10 cellular contexts compared by ENCODE assay signal in genomic region chr19:52936151-52936957, GRCh38. TPM values are rescaled to one million over a fixed set of nuclear protein-coding genes. Genes with fewer than 3 reads are reported as not detected.
DNase-seq lines count a peak whose midpoint lies in the region; ATAC-seq and TF ChIP-seq lines count a peak whose summit lies in the region.
"Had no signal": no experiment of that assay in that cellular context is flagged by ENCODE, and none has a peak within 500 bp of the region (broad histone marks: within the 10 kb centered on the region; RNA-seq: fewer than 3 reads in every experiment).

No MANE protein-coding gene starts in this region.

- TF ChIP-seq CTCF in OCI-LY3 (IDR thresholded peaks at IDR 0.05; ENCODE audit: low read depth, low read length) (no peak), epithelial cell of proximal tubule (conservative IDR thresholded peaks at IDR 0.05; ENCODE audit: low read depth, low read length) (no peak), gastrocnemius medialis (IDR thresholded peaks at IDR 0.05 in 4 of 5, conservative IDR thresholded peaks at IDR 0.05 in 1 of 5) (no peak)

- H2AFZ ChIP-seq in OCI-LY3 (ENCODE audit: low read depth, low read length), result no peak overlapping the region

- peaks cover 12% of the 10 kb centered on the region for H3K4me1 Mint-ChIP-seq in activated T-cell treated with anti-CD3 and anti-CD28 coated beads, Interleukin-2, amount 50 U/mL, for 24 hours (ENCODE audit: low read depth)

- no peaks in the 10 kb centered on the region for H3K27me3 ChIP-seq in OCI-LY3 (ENCODE audit: low read depth, low read length)
- H3K27me3 ChIP-seq in gastrocnemius medialis, result no peaks in the 10 kb centered on the region

- H3K4me3 ChIP-seq in OCI-LY3 (ENCODE audit: low read length) (peak overlapping the region; percentile 37), epithelial cell of proximal tubule (ENCODE audit: low read depth, low read length) (no peak overlapping the region), gastrocnemius medialis (no peak overlapping the region)

- H3K79me2 ChIP-seq in OCI-LY3 (ENCODE audit: low read length), result peaks cover 91% of the 10 kb centered on the region

- H3K27ac ChIP-seq in OCI-LY3 (ENCODE audit: low read length), result peak overlapping the region; percentile 90
- no peak overlapping the region for H3K27ac ChIP-seq in gastrocnemius medialis

- H3K4me2 ChIP-seq in OCI-LY3 (ENCODE audit: low read length), result peak overlapping the region; percentile 60

- H3K27ac Mint-ChIP-seq in activated T-cell treated with anti-CD3 and anti-CD28 coated beads, Interleukin-2, amount 50 U/mL, for 24 hours, result no peak overlapping the region

- H3K9me3 ChIP-seq in OCI-LY3 (ENCODE audit: insufficient read depth, low read length), result no peaks in the 10 kb centered on the region
- no peaks in the 10 kb centered on the region for H3K9me3 ChIP-seq in gastrocnemius medialis

- no peak for ATAC-seq in gastrocnemius medialis

- TF ChIP-seq POLR2A in gastrocnemius medialis (IDR thresholded peaks at IDR 0.05), result no peak

- peak; percentile 44 for DNase-seq in Daoy (ENCODE audit: low read depth)
- peak; percentile 76 for DNase-seq in epithelial cell of proximal tubule (ENCODE audit: low read depth)
- peak; percentile 30 for DNase-seq in pons (ENCODE audit: low spot score)
- no peak for DNase-seq in DMS79 (lab: John Stamatoyannopoulos, UW)
- no peak for DNase-seq in activated T-cell treated with anti-CD3 and anti-CD28 coated beads, Interleukin-2, amount 50 U/mL, for 24 hours
- no peak for DNase-seq in gastrocnemius medialis
- DNase-seq in 8988T, result no peak
- DNase-seq: SHP77; stimulated activated naive CD4-positive, alpha-beta T cell treated with Interleukin-2 at 50 U/mL for 16 hours had no signal

- no peak overlapping the region for H3K4me3 Mint-ChIP-seq in activated T-cell treated with anti-CD3 and anti-CD28 coated beads, Interleukin-2, amount 50 U/mL, for 24 hours

- H4K20me1 ChIP-seq in OCI-LY3 (ENCODE audit: insufficient read depth, low read length), result no peaks in the 10 kb centered on the region

- H3K9ac ChIP-seq in OCI-LY3 (ENCODE audit: low read length), result peak overlapping the region; percentile 54

- peaks cover 50% of the 10 kb centered on the region for H3K36me3 ChIP-seq in OCI-LY3 (replicated peaks; ENCODE audit: low read depth, low read length)
- H3K36me3 ChIP-seq in gastrocnemius medialis, result no peaks in the 10 kb centered on the region

- H3K27me3 Mint-ChIP-seq in activated T-cell treated with anti-CD3 and anti-CD28 coated beads, Interleukin-2, amount 50 U/mL, for 24 hours, result no peaks in the 10 kb centered on the region

- in situ Hi-C loops in gastrocnemius medialis (cut with MboI; ENCODE audit: low sequenced_read_pairs in 4 of 4), result no loop called here

- peaks cover 34% of the 10 kb centered on the region for H3K9me3 Mint-ChIP-seq in activated T-cell treated with anti-CD3 and anti-CD28 coated beads, Interleukin-2, amount 50 U/mL, for 24 hours

- intact Hi-C loops in gastrocnemius medialis (cut with DNase I; ENCODE audit: low total_unique reads), result no loop called here

- peaks cover 53% of the 10 kb centered on the region for H3K4me1 ChIP-seq in OCI-LY3 (ENCODE audit: low read length)
- H3K4me1 ChIP-seq in gastrocnemius medialis, result no peaks in the 10 kb centered on the region

- H3K36me3 Mint-ChIP-seq in activated T-cell treated with anti-CD3 and anti-CD28 coated beads, Interleukin-2, amount 50 U/mL, for 24 hours (ENCODE audit: low read depth), result peaks cover 79% of the 10 kb centered on the region

RNA-seq across cellular contexts. Expression of gene ZNF888, which starts 13.1 kb away (rescaled TPM):
- 3.0 TPM in 2 replicates for total RNA-seq in Daoy (2014; rRNA removed; shearing (Covaris generic))
- total RNA-seq in epithelial cell of proximal tubule (5.1 and 6.3 TPM in 2 replicates), gastrocnemius medialis (under 1 TPM; 0.15 to 0.29 (median 0.20) TPM)

RNA-seq across cellular contexts. Expression of gene ZNF816, which starts 26.3 kb away (rescaled TPM):
- total RNA-seq in Daoy (2014; rRNA removed; shearing (Covaris generic)), result 6.3 and 15.1 TPM in 2 replicates
- total RNA-seq in epithelial cell of proximal tubule (2.5 and 4.2 TPM in 2 replicates), gastrocnemius medialis (1 to 10 TPM; 1.0 to 3.1 (median 1.6) TPM)

RNA-seq across cellular contexts. Expression of gene ZNF320, which starts 38.9 kb away (rescaled TPM):
- 7.6 and 10.5 TPM in 2 replicates for total RNA-seq in Daoy (2014; rRNA removed; shearing (Covaris generic))
- total RNA-seq in epithelial cell of proximal tubule (4.7 and 18.9 TPM in 2 replicates), gastrocnemius medialis (1 to 10 TPM in 3 of 4 donors, not detected in 1; 1.3 to 2.7 (median 2.5) TPM)

Comparison
In these comparisons a context has a peak if more than half of its experiments do, and no peak if none do; other contexts are left out.
1. DNase-seq: peak in Daoy (single experiment), epithelial cell of proximal tubule (single experiment) and pons (single experiment); none in DMS79 (single experiment), activated T-cell treated with anti-CD3 and anti-CD28 coated beads, Interleukin-2, amount 50 U/mL, for 24 hours (single experiment), gastrocnemius medialis (0 of 2) and 8988T (single experiment).